Comparison of ENCODE assay signal across 10 cellular contexts in genomic region chr1:246587606-246588005, GRCh38. TPM values are rescaled to one million over a fixed set of nuclear protein-coding genes. Genes with fewer than 3 reads are reported as not detected.
DNase-seq lines count a peak whose midpoint lies in the region; ATAC-seq and TF ChIP-seq lines count a peak whose summit lies in the region.
"Had no signal": no experiment of that assay in that cellular context is flagged by ENCODE, and none has a peak within 500 bp of the region (broad histone marks: within the 10 kb centered on the region; RNA-seq: fewer than 3 reads in every experiment).

No MANE protein-coding gene starts in this region.

- no peaks in the 10 kb centered on the region for H3K36me3 ChIP-seq in mucosa of descending colon (ENCODE audit: low read depth)

- peak; percentile 42 for ATAC-seq in mucosa of descending colon
- no peak for ATAC-seq in HG02840 (IDR thresholded peaks at IDR 0.05; ENCODE audit: low FRiP score, unreplicated experiment)
- ATAC-seq: T-cell had no signal

- H3K9me3 ChIP-seq in mucosa of descending colon = no peaks in the 10 kb centered on the region

- TF ChIP-seq CTCF in mucosa of descending colon (IDR thresholded peaks at IDR 0.05) = no peak

- peaks cover 67% of the 10 kb centered on the region for H3K4me1 ChIP-seq in mucosa of descending colon (ENCODE audit: low read depth)

- DNase-seq in AG20443 (ENCODE audit: low spot score) (peak; percentile 34), NOMO-1 (lab: John Stamatoyannopoulos, UW; ENCODE audit: unreplicated experiment in 2 of 2) (peak; percentile 83 to 93), dedifferentiated amniotic fluid mesenchymal stem cell (ENCODE audit: extremely low spot score) (peak; percentile 80), mucosa of descending colon (no peak), cerebellar nuclear complex (lab: John Stamatoyannopoulos, UW) (no peak), NCI-H2171 treated with DMSO at 0.1 percent for 48 hours (lab: John Stamatoyannopoulos, UW) (no peak), NCI-H2029 (lab: John Stamatoyannopoulos, UW) (no peak)
- DNase-seq: NCI-H1105 treated with DMSO at 0.1 percent for 48 hours, T-cell had no signal

- H3K4me3 ChIP-seq in mucosa of descending colon = no peak overlapping the region

- intact Hi-C loops in mucosa of descending colon (cut with DNase I, micrococcal nuclease) = no loop called here

RNA-seq across cellular contexts. Expression of gene CNST, which starts 21.4 kb away (rescaled TPM):
- total RNA-seq in mucosa of descending colon = 10 to 100 TPM; 31.6 to 47.7 (median 44.6) TPM

RNA-seq across cellular contexts. Expression of gene TFB2M, which starts 21.5 kb away (rescaled TPM):
- total RNA-seq in mucosa of descending colon = 10 to 100 TPM; 10.3 to 12.9 (median 10.5) TPM

Comparison
In these comparisons a context has a peak if more than half of its experiments do, and no peak if none do; other contexts are left out.
1. DNase-seq: peak in AG20443 (single experiment), NOMO-1 (2 of 2) and dedifferentiated amniotic fluid mesenchymal stem cell (single experiment); none in mucosa of descending colon (0 of 3), cerebellar nuclear complex (0 of 2), NCI-H2171 treated with DMSO at 0.1 percent for 48 hours (single experiment) and NCI-H2029 (single experiment).